20 cellular contexts compared by ENCODE assay signal in genomic region chr19:16232127-16232526, GRCh38. TPM values are rescaled to one million over a fixed set of nuclear protein-coding genes. Genes with fewer than 3 reads are reported as not detected.
"Had no signal": no experiment of that assay in that cellular context is flagged by ENCODE, and none has a peak within 500 bp of the region (broad histone marks: within the 10 kb centered on the region; RNA-seq: fewer than 3 reads in every experiment).

No MANE protein-coding gene starts in this region.

- H3K4me2 ChIP-seq: neural progenitor cell had no signal

- H3K27ac Mint-ChIP-seq: activated CD4-positive, alpha-beta T cell treated with anti-CD3 and anti-CD28 coated beads for 36 hours; activated CD8-positive, alpha-beta memory T cell treated with anti-CD3 and anti-CD28 coated beads, Interleukin-2, amount 10 ng/mL, durations not matched to agents 7 days and 5 days; mesothelial cell of epicardium; neural progenitor cell had no signal

- ATAC-seq: activated CD4-positive, alpha-beta T cell treated with anti-CD3 and anti-CD28 coated beads for 36 hours; activated CD8-positive, alpha-beta memory T cell treated with anti-CD3 and anti-CD28 coated beads, Interleukin-2, amount 10 ng/mL, durations not matched to agents 7 days and 5 days; activated naive CD4-positive, alpha-beta T cell treated with anti-CD3 and anti-CD28 coated beads, Interleukin-2, amount 50 U/mL, for 72 hours; body of pancreas; left lobe of liver had no signal

- H3K4me1 Mint-ChIP-seq: mesothelial cell of epicardium had no signal

- H2AFZ ChIP-seq: neural progenitor cell, parathyroid adenoma had no signal

- DNase-seq: activated CD4-positive, alpha-beta memory T cell treated with anti-CD3 and anti-CD28 coated beads, Interleukin-2, amount 10 ng/mL, durations not matched to agents 7 days and 5 days; activated CD4-positive, alpha-beta T cell treated with anti-CD3 and anti-CD28 coated beads for 36 hours; activated CD8-positive, alpha-beta memory T cell treated with anti-CD3 and anti-CD28 coated beads, Interleukin-2, amount 10 ng/mL, durations not matched to agents 7 days and 5 days; activated T-cell treated with anti-CD3 and anti-CD28 coated beads, Interleukin-2, amount 50 U/mL, for 1 hour; body of pancreas; erythroblast; kidney; sigmoid colon; stimulated activated CD4-positive, alpha-beta T cell treated with anti-CD3 and anti-CD28 coated beads, Interleukin-4, amount 100 ng/mL, for 24 hours; stimulated activated naive CD4-positive, alpha-beta T cell had no signal

- H3K9me3 ChIP-seq: body of pancreas, sigmoid colon had no signal

- H3K27me3 ChIP-seq: body of pancreas, neural progenitor cell, sigmoid colon had no signal

- H3K36me3 ChIP-seq: neural progenitor cell had no signal

- H3K9ac ChIP-seq: neural progenitor cell, parathyroid adenoma had no signal

- H3K79me2 ChIP-seq: parathyroid adenoma had no signal

- H3K27ac ChIP-seq: body of pancreas, neural progenitor cell, parathyroid adenoma, sigmoid colon had no signal

- H3K4me3 ChIP-seq: body of pancreas, lung, neural progenitor cell, sigmoid colon had no signal

- H3K9me3 Mint-ChIP-seq: activated CD4-positive, alpha-beta memory T cell treated with anti-CD3 and anti-CD28 coated beads, Interleukin-2, amount 10 ng/mL, durations not matched to agents 7 days and 5 days; neural progenitor cell had no signal

- H3K4me3 Mint-ChIP-seq: activated CD4-positive, alpha-beta memory T cell treated with anti-CD3 and anti-CD28 coated beads, Interleukin-2, amount 10 ng/mL, durations not matched to agents 7 days and 5 days; activated CD4-positive, alpha-beta T cell treated with anti-CD3 and anti-CD28 coated beads for 36 hours; activated CD8-positive, alpha-beta memory T cell treated with anti-CD3 and anti-CD28 coated beads, Interleukin-2, amount 10 ng/mL, durations not matched to agents 7 days and 5 days; mesothelial cell of epicardium; neural progenitor cell had no signal

- H3K4me1 ChIP-seq: body of pancreas, neural progenitor cell, parathyroid adenoma, sigmoid colon had no signal

RNA-seq across cellular contexts. Expression of gene CIB3, which starts 58.8 kb away (rescaled TPM):
- total RNA-seq: activated CD4-positive, alpha-beta memory T cell treated with anti-CD3 and anti-CD28 coated beads, Interleukin-2, amount 10 ng/mL, durations not matched to agents 7 days and 5 days; activated CD4-positive, alpha-beta T cell treated with anti-CD3 and anti-CD28 coated beads for 36 hours; activated CD8-positive, alpha-beta memory T cell treated with anti-CD3 and anti-CD28 coated beads, Interleukin-2, amount 10 ng/mL, durations not matched to agents 7 days and 5 days; body of pancreas; frontal cortex; kidney; left lobe of liver; lung; mesothelial cell of epicardium; sigmoid colon; SK-MEL-5; T-helper 2 cell treated with Interferon-gamma antibody and Interleukin-4, amounts not matched to agents 100 ng/mL and 5 ng/mL, for 36 hours; urinary bladder had no signal
